In genomic region chr17:17421346-17422216, GRCh38 we compare ENCODE assay signal across 15 cellular contexts. TPM values are rescaled to one million over a fixed set of nuclear protein-coding genes. Genes with fewer than 3 reads are reported as not detected.
A peak's percentile ranks its signal among the peaks of the same experiment; 100 is the strongest.
DNase-seq lines count a peak whose midpoint lies in the region; ATAC-seq and TF ChIP-seq lines count a peak whose summit lies in the region.
"Had no signal": no experiment of that assay in that cellular context is flagged by ENCODE, and none has a peak within 500 bp of the region (broad histone marks: within the 10 kb centered on the region; RNA-seq: fewer than 3 reads in every experiment).

No MANE protein-coding gene starts in this region.

- H4K20me1 ChIP-seq in Karpas-422 (ENCODE audit: insufficient read depth, low read depth, low read length) = no peaks in the 10 kb centered on the region

- H3K4me2 ChIP-seq in parathyroid adenoma (ENCODE audit: low read length) (no peak overlapping the region), Karpas-422 (ENCODE audit: low read depth, low read length, poor library complexity, severe bottlenecking) (no peak overlapping the region)

- 96 to 98% methylated on average over 10 of the region's 10 CpGs for WGBS in heart right ventricle, 2 donors
- WGBS in right cardiac atrium = 95% methylated on average over 10 of the region's 10 CpGs

- H3K4me1 ChIP-seq in heart right ventricle (peaks cover 4 to 60% (median 35%) of the 10 kb centered on the region in 9 donors), right cardiac atrium (ENCODE audit: control insufficient read depth, insufficient read depth, low read length) (peaks cover 10% of the 10 kb centered on the region), adipocyte (ENCODE audit: control insufficient read depth, insufficient read depth, low read length) (peaks cover 47% of the 10 kb centered on the region), parathyroid adenoma (peaks cover 5% of the 10 kb centered on the region), Karpas-422 (ENCODE audit: low read length) (no peaks in the 10 kb centered on the region)

- H3K9me2 ChIP-seq in Karpas-422 (replicated peaks; ENCODE audit: insufficient read depth, low read length) = no peaks in the 10 kb centered on the region; the same call in 1 of the 2 replicates

- peaks cover 0 to 4% of the 10 kb centered on the region in 2 donors for H3K4me1 Mint-ChIP-seq in stimulated activated naive B cell treated with anti-CD40 and anti-IgM and Interleukin-4, amounts not matched to agents 10 μg/mL and 1 μg/mL and 100 μg/mL, for 72 hours
- H3K4me1 Mint-ChIP-seq: H9 had no signal

- H3K79me2 ChIP-seq in parathyroid adenoma (no peaks in the 10 kb centered on the region), Karpas-422 (ENCODE audit: low read length) (no peaks in the 10 kb centered on the region)

- H2AFZ ChIP-seq in parathyroid adenoma (no peak overlapping the region), Karpas-422 (ENCODE audit: low read length) (no peak overlapping the region)

- H3K36me3 Mint-ChIP-seq in stimulated activated naive B cell treated with anti-CD40 and anti-IgM and Interleukin-4, amounts not matched to agents 10 μg/mL and 1 μg/mL and 100 μg/mL, for 72 hours = no peaks in the 10 kb centered on the region

- H3K27ac ChIP-seq in heart right ventricle (peak overlapping the region in 9 of 10 donors; percentile 42 to 81 (median 74)), right cardiac atrium (ENCODE audit: low read length) (no peak overlapping the region), parathyroid adenoma (peak overlapping the region; percentile 43), Karpas-422 (ENCODE audit: low read length) (no peak overlapping the region)

- ATAC-seq in heart right ventricle = no peak
- no peak for ATAC-seq in right cardiac atrium
- no peak for ATAC-seq in stimulated activated naive B cell treated with anti-CD40 and anti-IgM and Interleukin-4, amounts not matched to agents 10 μg/mL and 1 μg/mL and 100 μg/mL, for 72 hours (replicated peaks)

- no peak overlapping the region for H3K4me3 ChIP-seq in heart right ventricle
- H3K4me3 ChIP-seq in right cardiac atrium (ENCODE audit: low read length) = no peak overlapping the region
- H3K4me3 ChIP-seq in adipocyte (ENCODE audit: low read length) = no peak overlapping the region
- no peak overlapping the region for H3K4me3 ChIP-seq in parathyroid adenoma (ENCODE audit: low read depth, low read length)
- H3K4me3 ChIP-seq in Karpas-422 (ENCODE audit: low read length) = no peak overlapping the region

- no peak for DNase-seq in heart right ventricle
- DNase-seq in right cardiac atrium = no peak
- DNase-seq in adipocyte (ENCODE audit: low read depth) = no peak
- DNase-seq in stimulated activated naive B cell treated with anti-CD40 and anti-IgM and Interleukin-4, amounts not matched to agents 10 μg/mL and 1 μg/mL and 100 μg/mL, for 72 hours = no peak
- no peak for DNase-seq in Karpas-422
- no peak for DNase-seq in C1 segment of cervical spinal cord (lab: John Stamatoyannopoulos, UW)
- DNase-seq in effector CD4-positive, alpha-beta T cell = no peak
- DNase-seq: DMS53; H9; NCI-H1436; NCI-H2029; NCI-H2171 treated with DMSO at 0.1 percent for 48 hours; NCI-H446 treated with DMSO at 0.1 percent for 48 hours; NK-92 treated with Interleukin-12 subunit alpha and Interleukin-12 subunit beta, amount 100 ng/mL, for 24 hours had no signal

- H3K9ac ChIP-seq in adipocyte (ENCODE audit: low read length) = peak overlapping the region; percentile 70
- no peak overlapping the region for H3K9ac ChIP-seq in parathyroid adenoma
- no peak overlapping the region for H3K9ac ChIP-seq in Karpas-422 (ENCODE audit: low read length)

- H3K9me3 Mint-ChIP-seq in stimulated activated naive B cell treated with anti-CD40 and anti-IgM and Interleukin-4, amounts not matched to agents 10 μg/mL and 1 μg/mL and 100 μg/mL, for 72 hours = peaks cover 0 to 2% of the 10 kb centered on the region in 2 donors

- H3K27me3 ChIP-seq in heart right ventricle (no peaks in the 10 kb centered on the region), right cardiac atrium (ENCODE audit: control insufficient read depth, insufficient read depth) (no peaks in the 10 kb centered on the region), adipocyte (replicated peaks; ENCODE audit: control insufficient read depth, insufficient read depth, low read length) (no peaks in the 10 kb centered on the region), parathyroid adenoma (ENCODE audit: control insufficient read depth, insufficient read depth, low read length) (no peaks in the 10 kb centered on the region), Karpas-422 (ENCODE audit: low read length) (no peaks in the 10 kb centered on the region)

- peak overlapping the region; percentile 44 for H3K27ac Mint-ChIP-seq in stimulated activated naive B cell treated with anti-CD40 and anti-IgM and Interleukin-4, amounts not matched to agents 10 μg/mL and 1 μg/mL and 100 μg/mL, for 72 hours
- H3K27ac Mint-ChIP-seq: H9 had no signal

- H3K4me3 Mint-ChIP-seq in stimulated activated naive B cell treated with anti-CD40 and anti-IgM and Interleukin-4, amounts not matched to agents 10 μg/mL and 1 μg/mL and 100 μg/mL, for 72 hours = no peak overlapping the region
- H3K4me3 Mint-ChIP-seq: H9 had no signal

- H3K9me3 ChIP-seq in heart right ventricle (peaks cover 0 to 12% (median 0%) of the 10 kb centered on the region in 11 donors), right cardiac atrium (ENCODE audit: control insufficient read depth, low read length) (no peaks in the 10 kb centered on the region), adipocyte (ENCODE audit: control insufficient read depth, low read length) (peaks cover 2% of the 10 kb centered on the region), parathyroid adenoma (ENCODE audit: control insufficient read depth, low read length) (no peaks in the 10 kb centered on the region), Karpas-422 (ENCODE audit: low read length) (no peaks in the 10 kb centered on the region)

- intact Hi-C loops in heart right ventricle (cut with DNase I) = loop anchor here in 2 of 10 donors (5.0 kb wide), 3 partner anchors 59 to 146 kb away; no protein-coding TSS in a partner anchor
- intact Hi-C loops in right cardiac atrium (cut with DNase I) = loop anchor here in 1 of 4 donors (10.0 kb wide), 1 partner anchor 73 kb away; the partner anchor contains the start of gene RASD1

- TF ChIP-seq CTCF in heart right ventricle (IDR thresholded peaks at IDR 0.05) = no peak
- TF ChIP-seq CTCF in parathyroid adenoma (IDR thresholded peaks at IDR 0.05) = no peak

- peaks cover 0 to 6% of the 10 kb centered on the region in 2 donors for H3K27me3 Mint-ChIP-seq in stimulated activated naive B cell treated with anti-CD40 and anti-IgM and Interleukin-4, amounts not matched to agents 10 μg/mL and 1 μg/mL and 100 μg/mL, for 72 hours

- H3K36me3 ChIP-seq in heart right ventricle = no peaks in the 10 kb centered on the region
- no peaks in the 10 kb centered on the region for H3K36me3 ChIP-seq in adipocyte (ENCODE audit: control insufficient read depth, insufficient read depth, low read length, severe bottlenecking)
- H3K36me3 ChIP-seq in parathyroid adenoma (ENCODE audit: control insufficient read depth, insufficient read depth, low read length) = no peaks in the 10 kb centered on the region
- no peaks in the 10 kb centered on the region for H3K36me3 ChIP-seq in Karpas-422 (ENCODE audit: insufficient read depth, low read length)

RNA-seq across cellular contexts. Expression of gene MED9, which starts 55.2 kb away (rescaled TPM):
- total RNA-seq in heart right ventricle (10 to 100 TPM; 31.4 to 42.0 (median 35.2) TPM), right cardiac atrium (10 to 100 TPM; 30.7 to 35.6 (median 32.6) TPM)
- polyA plus RNA-seq in heart right ventricle (10 to 100 TPM; 32.6 to 33.8 TPM), right cardiac atrium (38.5 TPM)
- total RNA-seq in Karpas-422 (2014; rRNA removed; shearing (Covaris generic); ENCODE audit: low replicate concordance) = 8.8 and 17.6 TPM in 2 replicates

Comparison
In these comparisons a context has a peak if more than half of its experiments do, and no peak if none do; other contexts are left out.
1. H3K27ac ChIP-seq: peak in heart right ventricle (9 of 10) and parathyroid adenoma (single experiment); none in right cardiac atrium (single experiment) and Karpas-422 (single experiment).